ENCODE assay signal across 37 cellular contexts in the genomic region with DNA sequence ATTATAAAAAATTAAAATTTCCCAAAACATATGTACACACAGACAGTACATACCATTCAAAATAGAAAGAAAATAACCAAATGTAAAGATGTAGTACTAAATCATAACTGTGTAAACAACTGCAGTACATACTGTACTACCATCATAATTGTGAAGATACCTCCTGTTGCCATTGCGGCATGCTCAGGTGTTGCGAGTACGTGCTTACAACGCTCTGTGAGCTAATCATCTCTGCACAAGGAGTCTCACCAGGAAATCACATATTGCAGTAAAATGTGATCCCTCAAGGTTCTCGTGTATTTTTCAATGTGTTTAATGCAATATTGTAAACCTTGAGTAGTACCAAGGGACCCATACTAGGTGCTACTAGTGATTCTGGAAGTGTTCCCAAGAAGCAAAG. TPM values are rescaled to one million over a fixed set of nuclear protein-coding genes. Genes with fewer than 3 reads are reported as not detected.
"Had no signal": no experiment of that assay in that cellular context is flagged by ENCODE, and none has a peak within 500 bp of the region (broad histone marks: within the 10 kb centered on the region; RNA-seq: fewer than 3 reads in every experiment).

No MANE protein-coding gene starts in this region.

- H3K27ac ChIP-seq: adrenal gland, body of pancreas, brain microvascular endothelial cell, breast epithelium, WERI-Rb-1 had no signal

- H3K36me3 ChIP-seq: adrenal gland, brain microvascular endothelial cell, breast epithelium had no signal

- FAIRE-seq: astrocyte, TTC549 had no signal

- H3K9me3 ChIP-seq: adrenal gland, body of pancreas, breast epithelium had no signal

- H3K4me3 ChIP-seq: adrenal gland, body of pancreas, breast epithelium had no signal

- DNase-seq: activated CD4-positive, alpha-beta memory T cell treated with anti-CD3 and anti-CD28 coated beads for 36 hours; activated CD4-positive, alpha-beta T cell treated with anti-CD3 and anti-CD28 coated beads for 1 hour; activated CD4-positive, alpha-beta T cell treated with anti-CD3 and anti-CD28 coated beads for 36 hours; activated CD4-positive, alpha-beta T cell treated with anti-CD3 and anti-CD28 coated beads for 48 hours; activated CD4-positive, alpha-beta T cell treated with anti-CD3 and anti-CD28 coated beads, Interleukin-2, amount 10 ng/mL, durations not matched to agents 7 days and 5 days; activated CD4-positive, CD25-positive, alpha-beta regulatory T cell; activated CD8-positive, alpha-beta memory T cell treated with anti-CD3 and anti-CD28 coated beads, Interleukin-2, amount 50 U/mL, for 4 hours; activated CD8-positive, alpha-beta T cell treated with anti-CD3 and anti-CD28 coated beads for 36 hours; activated effector memory CD4-positive, alpha-beta T cell treated with anti-CD3 and anti-CD28 coated beads, Interleukin-2, amount 50 U/mL, for 16 hours; activated gamma-delta T cell treated with Interleukin-2 at 50 U/mL for 16 hours; activated naive CD4-positive, alpha-beta T cell; activated naive CD4-positive, alpha-beta T cell treated with anti-CD3 and anti-CD28 coated beads for 36 hours; activated naive CD4-positive, alpha-beta T cell treated with anti-CD3 and anti-CD28 coated beads, Interleukin-2, amount 50 U/mL, for 16 hours; activated naive CD8-positive, alpha-beta T cell treated with anti-CD3 and anti-CD28 coated beads for 36 hours; activated T-cell treated with anti-CD3 and anti-CD28 coated beads for 4 hours; activated T-cell treated with anti-CD3 and anti-CD28 coated beads, Interleukin-2, amount 50 U/mL, for 1 hour; activated T-cell treated with anti-CD3 and anti-CD28 coated beads, Interleukin-2, amount 50 U/mL, for 4 hours; activated T-cell treated with anti-CD3 and anti-CD28 coated beads, Interleukin-2, amount 50 U/mL, for 72 hours; adrenal gland; amniotic stem cell; body of pancreas; brain microvascular endothelial cell; central memory CD4-positive, alpha-beta T cell; T-helper 2 cell; T-helper 9 cell; WERI-Rb-1 had no signal

- H3K27me3 ChIP-seq: adrenal gland, body of pancreas, brain microvascular endothelial cell, breast epithelium had no signal

- ATAC-seq: activated CD4-positive, alpha-beta T cell treated with anti-CD3 and anti-CD28 coated beads for 36 hours; activated CD4-positive, CD25-positive, alpha-beta regulatory T cell treated with anti-CD3 and anti-CD28 coated beads, Interleukin-2, amount 50 U/mL, for 24 hours; activated CD8-positive, alpha-beta T cell treated with anti-CD3 and anti-CD28 coated beads for 36 hours; activated naive CD4-positive, alpha-beta T cell treated with anti-CD3 and anti-CD28 coated beads, Interleukin-2, amount 50 U/mL, for 72 hours; activated T-cell treated with anti-CD3 and anti-CD28 coated beads, Interleukin-2, amount 50 U/mL, for 4 hours; activated T-cell treated with anti-CD3 and anti-CD28 coated beads, Interleukin-2, amount 50 U/mL, for 72 hours; activated T-helper 17 cell treated with anti-CD3 and anti-CD28 coated beads, Interleukin-2, amount 50 U/mL, for 72 hours; body of pancreas; WTC11 had no signal

- H3K4me1 ChIP-seq: body of pancreas, breast epithelium had no signal

RNA-seq across cellular contexts. Expression of a gene that starts 22.9 kb away (rescaled TPM):
- total RNA-seq: activated CD4-positive, alpha-beta memory T cell treated with anti-CD3 and anti-CD28 coated beads for 36 hours; activated CD4-positive, alpha-beta T cell treated with anti-CD3 and anti-CD28 coated beads for 36 hours; activated CD4-positive, alpha-beta T cell treated with anti-CD3 and anti-CD28 coated beads, Interleukin-2, amount 10 ng/mL, durations not matched to agents 7 days and 5 days; activated CD8-positive, alpha-beta memory T cell treated with anti-CD3 and anti-CD28 coated beads for 36 hours; activated CD8-positive, alpha-beta T cell treated with anti-CD3 and anti-CD28 coated beads for 36 hours; activated naive CD4-positive, alpha-beta T cell treated with anti-CD3 and anti-CD28 coated beads for 36 hours; activated naive CD4-positive, alpha-beta T cell treated with anti-CD3 and anti-CD28 coated beads, Interleukin-2, amount 50 U/mL, for 72 hours; activated naive CD8-positive, alpha-beta T cell treated with anti-CD3 and anti-CD28 coated beads for 36 hours; activated T-cell treated with anti-CD3 and anti-CD28 coated beads, Interleukin-2, amount 50 U/mL, for 4 hours; activated T-cell treated with anti-CD3 and anti-CD28 coated beads, Interleukin-2, amount 50 U/mL, for 72 hours; activated T-helper 1 cell treated with anti-CD3 and anti-CD28 coated beads, Interleukin-12 subunit alpha, Interleukin-12 subunit beta, Interleukin-2, Interleukin-4 antibody, amounts not matched to agents 30 ng/mL and 10 ng/mL and 1 ng/mL, durations not matched to agents 14 hours and 24 hours and 36 hours; activated T-helper 17 cell treated with anti-CD3 and anti-CD28 coated beads, Interleukin-2, amount 50 U/mL, for 72 hours; aorta; astrocyte; body of pancreas; cerebellum; WTC11 had no signal
- polyA plus RNA-seq: aorta had no signal
